Comparison of ENCODE assay signal across 1 cellular context in the genomic region with DNA sequence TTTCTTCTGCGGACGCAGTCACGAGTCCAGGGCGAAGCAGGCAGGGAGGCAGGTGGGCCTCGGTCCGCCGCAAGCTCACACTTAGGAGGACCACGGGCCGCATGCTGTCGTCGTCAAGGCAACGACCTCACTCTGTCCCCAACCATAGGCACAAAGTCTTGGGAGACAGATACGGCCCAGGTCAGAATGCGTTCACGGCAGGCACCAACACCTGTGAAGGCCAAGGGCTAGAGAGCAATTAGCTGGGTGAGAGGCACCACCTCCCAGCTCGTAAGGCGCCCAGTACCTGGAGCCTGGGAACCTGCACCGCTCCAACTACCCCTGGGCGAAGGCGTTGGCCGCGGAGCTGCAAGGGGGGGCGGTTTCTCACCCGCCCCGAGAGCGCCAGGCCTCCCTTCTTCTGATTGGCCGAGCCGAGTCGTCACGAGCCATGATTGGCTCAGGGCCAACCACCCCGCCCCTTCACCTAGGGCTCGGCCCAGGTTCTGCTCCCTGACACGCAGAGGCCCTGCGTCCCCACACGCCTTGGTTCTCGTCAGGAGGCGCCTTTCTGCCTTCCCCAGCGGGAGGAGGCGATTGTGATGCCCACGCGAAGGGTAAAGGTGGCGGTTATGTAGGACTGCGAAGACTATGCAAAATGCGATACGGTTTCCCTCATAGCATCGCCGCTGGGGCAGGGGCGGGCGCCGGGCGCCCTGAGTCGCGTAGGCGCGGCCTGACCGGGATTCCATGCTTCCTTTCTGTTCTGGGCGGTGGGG.
TF ChIP-seq lines count a peak whose summit lies in the region.

CDKL2 (minus strand) TSS at position 355 of the 758 bp plus-strand sequence. CDS start 4,540 bp downstream, outside the sequence.

TF ChIP-seq in WTC11, 78 proteins besides CTCF, POLR2A, EP300 and RAD21 (continued from another document):
- TF ChIP-seq, protein P1, sequence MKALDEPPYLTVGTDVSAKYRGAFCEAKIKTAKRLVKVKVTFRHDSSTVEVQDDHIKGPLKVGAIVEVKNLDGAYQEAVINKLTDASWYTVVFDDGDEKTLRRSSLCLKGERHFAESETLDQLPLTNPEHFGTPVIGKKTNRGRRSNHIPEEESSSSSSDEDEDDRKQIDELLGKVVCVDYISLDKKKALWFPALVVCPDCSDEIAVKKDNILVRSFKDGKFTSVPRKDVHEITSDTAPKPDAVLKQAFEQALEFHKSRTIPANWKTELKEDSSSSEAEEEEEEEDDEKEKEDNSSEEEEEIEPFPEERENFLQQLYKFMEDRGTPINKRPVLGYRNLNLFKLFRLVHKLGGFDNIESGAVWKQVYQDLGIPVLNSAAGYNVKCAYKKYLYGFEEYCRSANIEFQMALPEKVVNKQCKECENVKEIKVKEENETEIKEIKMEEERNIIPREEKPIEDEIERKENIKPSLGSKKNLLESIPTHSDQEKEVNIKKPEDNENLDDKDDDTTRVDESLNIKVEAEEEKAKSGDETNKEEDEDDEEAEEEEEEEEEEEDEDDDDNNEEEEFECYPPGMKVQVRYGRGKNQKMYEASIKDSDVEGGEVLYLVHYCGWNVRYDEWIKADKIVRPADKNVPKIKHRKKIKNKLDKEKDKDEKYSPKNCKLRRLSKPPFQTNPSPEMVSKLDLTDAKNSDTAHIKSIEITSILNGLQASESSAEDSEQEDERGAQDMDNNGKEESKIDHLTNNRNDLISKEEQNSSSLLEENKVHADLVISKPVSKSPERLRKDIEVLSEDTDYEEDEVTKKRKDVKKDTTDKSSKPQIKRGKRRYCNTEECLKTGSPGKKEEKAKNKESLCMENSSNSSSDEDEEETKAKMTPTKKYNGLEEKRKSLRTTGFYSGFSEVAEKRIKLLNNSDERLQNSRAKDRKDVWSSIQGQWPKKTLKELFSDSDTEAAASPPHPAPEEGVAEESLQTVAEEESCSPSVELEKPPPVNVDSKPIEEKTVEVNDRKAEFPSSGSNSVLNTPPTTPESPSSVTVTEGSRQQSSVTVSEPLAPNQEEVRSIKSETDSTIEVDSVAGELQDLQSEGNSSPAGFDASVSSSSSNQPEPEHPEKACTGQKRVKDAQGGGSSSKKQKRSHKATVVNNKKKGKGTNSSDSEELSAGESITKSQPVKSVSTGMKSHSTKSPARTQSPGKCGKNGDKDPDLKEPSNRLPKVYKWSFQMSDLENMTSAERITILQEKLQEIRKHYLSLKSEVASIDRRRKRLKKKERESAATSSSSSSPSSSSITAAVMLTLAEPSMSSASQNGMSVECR (CRISPR knock-in tag; IDR thresholded peaks at IDR 0.05; ENCODE audit: borderline replicate concordance) = no peak; the same call in 1 of the 2 replicates
- no peak for TF ChIP-seq NR1H2 (CRISPR knock-in tag; IDR thresholded peaks at IDR 0.05)
- TF ChIP-seq, protein P2, sequence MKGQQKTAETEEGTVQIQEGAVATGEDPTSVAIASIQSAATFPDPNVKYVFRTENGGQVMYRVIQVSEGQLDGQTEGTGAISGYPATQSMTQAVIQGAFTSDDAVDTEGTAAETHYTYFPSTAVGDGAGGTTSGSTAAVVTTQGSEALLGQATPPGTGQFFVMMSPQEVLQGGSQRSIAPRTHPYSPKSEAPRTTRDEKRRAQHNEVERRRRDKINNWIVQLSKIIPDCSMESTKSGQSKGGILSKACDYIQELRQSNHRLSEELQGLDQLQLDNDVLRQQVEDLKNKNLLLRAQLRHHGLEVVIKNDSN (CRISPR knock-in tag; IDR thresholded peaks at IDR 0.05) = 0 out of 2 replicates have a peak, but pooled peaks have one; percentile 28
- TF ChIP-seq, protein P3, sequence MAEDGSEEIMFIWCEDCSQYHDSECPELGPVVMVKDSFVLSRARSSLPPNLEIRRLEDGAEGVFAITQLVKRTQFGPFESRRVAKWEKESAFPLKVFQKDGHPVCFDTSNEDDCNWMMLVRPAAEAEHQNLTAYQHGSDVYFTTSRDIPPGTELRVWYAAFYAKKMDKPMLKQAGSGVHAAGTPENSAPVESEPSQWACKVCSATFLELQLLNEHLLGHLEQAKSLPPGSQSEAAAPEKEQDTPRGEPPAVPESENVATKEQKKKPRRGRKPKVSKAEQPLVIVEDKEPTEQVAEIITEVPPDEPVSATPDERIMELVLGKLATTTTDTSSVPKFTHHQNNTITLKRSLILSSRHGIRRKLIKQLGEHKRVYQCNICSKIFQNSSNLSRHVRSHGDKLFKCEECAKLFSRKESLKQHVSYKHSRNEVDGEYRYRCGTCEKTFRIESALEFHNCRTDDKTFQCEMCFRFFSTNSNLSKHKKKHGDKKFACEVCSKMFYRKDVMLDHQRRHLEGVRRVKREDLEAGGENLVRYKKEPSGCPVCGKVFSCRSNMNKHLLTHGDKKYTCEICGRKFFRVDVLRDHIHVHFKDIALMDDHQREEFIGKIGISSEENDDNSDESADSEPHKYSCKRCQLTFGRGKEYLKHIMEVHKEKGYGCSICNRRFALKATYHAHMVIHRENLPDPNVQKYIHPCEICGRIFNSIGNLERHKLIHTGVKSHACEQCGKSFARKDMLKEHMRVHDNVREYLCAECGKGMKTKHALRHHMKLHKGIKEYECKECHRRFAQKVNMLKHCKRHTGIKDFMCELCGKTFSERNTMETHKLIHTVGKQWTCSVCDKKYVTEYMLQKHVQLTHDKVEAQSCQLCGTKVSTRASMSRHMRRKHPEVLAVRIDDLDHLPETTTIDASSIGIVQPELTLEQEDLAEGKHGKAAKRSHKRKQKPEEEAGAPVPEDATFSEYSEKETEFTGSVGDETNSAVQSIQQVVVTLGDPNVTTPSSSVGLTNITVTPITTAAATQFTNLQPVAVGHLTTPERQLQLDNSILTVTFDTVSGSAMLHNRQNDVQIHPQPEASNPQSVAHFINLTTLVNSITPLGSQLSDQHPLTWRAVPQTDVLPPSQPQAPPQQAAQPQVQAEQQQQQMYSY (CRISPR knock-in tag; IDR thresholded peaks at IDR 0.05) = peak; percentile 40; the same call in 1 of the 2 replicates
- peak; percentile 70; the same call in 1 of the 2 replicates for TF ChIP-seq CREM (CRISPR knock-in tag; IDR thresholded peaks at IDR 0.05)
- peak; percentile 53; the same call in 1 of the 2 replicates for TF ChIP-seq ZNF121 (CRISPR knock-in tag; IDR thresholded peaks at IDR 0.05)
- TF ChIP-seq FOXP1 (CRISPR knock-in tag; IDR thresholded peaks at IDR 0.05; ENCODE audit: borderline replicate concordance) = peak; percentile 86
- 0 out of 2 replicates have a peak, but pooled peaks have one; percentile 65 for TF ChIP-seq CREB1 (CRISPR knock-in tag; IDR thresholded peaks at IDR 0.05)
- peak; percentile 74 for TF ChIP-seq SP1 (CRISPR knock-in tag; conservative IDR thresholded peaks at IDR 0.05)
- 0 out of 2 replicates have a peak, but pooled peaks have one; percentile 58 for TF ChIP-seq AFF4 (CRISPR knock-in tag; IDR thresholded peaks at IDR 0.05; ENCODE audit: borderline replicate concordance)
- no peak for TF ChIP-seq ZNF396 (CRISPR knock-in tag; IDR thresholded peaks at IDR 0.05; ENCODE audit: borderline replicate concordance)
- no peak for TF ChIP-seq ZNF219 (CRISPR knock-in tag; IDR thresholded peaks at IDR 0.05; ENCODE audit: borderline replicate concordance)
- TF ChIP-seq, protein P4, sequence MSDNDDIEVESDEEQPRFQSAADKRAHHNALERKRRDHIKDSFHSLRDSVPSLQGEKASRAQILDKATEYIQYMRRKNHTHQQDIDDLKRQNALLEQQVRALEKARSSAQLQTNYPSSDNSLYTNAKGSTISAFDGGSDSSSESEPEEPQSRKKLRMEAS (CRISPR knock-in tag; IDR thresholded peaks at IDR 0.05) = peak; percentile 93
- TF ChIP-seq ETV6 (CRISPR knock-in tag; IDR thresholded peaks at IDR 0.05) = peak; percentile 46; the same call in 1 of the 2 replicates
- TF ChIP-seq NFYB (CRISPR knock-in tag; conservative IDR thresholded peaks at IDR 0.05; ENCODE audit: low read depth) = peak; percentile 72
- TF ChIP-seq FOXK1 (CRISPR knock-in tag; IDR thresholded peaks at IDR 0.05) = peak; percentile 76; the same call in 1 of the 2 replicates
- TF ChIP-seq, protein P5, sequence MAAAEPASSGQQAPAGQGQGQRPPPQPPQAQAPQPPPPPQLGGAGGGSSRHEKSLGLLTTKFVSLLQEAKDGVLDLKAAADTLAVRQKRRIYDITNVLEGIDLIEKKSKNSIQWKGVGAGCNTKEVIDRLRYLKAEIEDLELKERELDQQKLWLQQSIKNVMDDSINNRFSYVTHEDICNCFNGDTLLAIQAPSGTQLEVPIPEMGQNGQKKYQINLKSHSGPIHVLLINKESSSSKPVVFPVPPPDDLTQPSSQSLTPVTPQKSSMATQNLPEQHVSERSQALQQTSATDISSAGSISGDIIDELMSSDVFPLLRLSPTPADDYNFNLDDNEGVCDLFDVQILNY (CRISPR knock-in tag; IDR thresholded peaks at IDR 0.05) = peak; percentile 26; the same call in 1 of the 2 replicates
- TF ChIP-seq ZBTB21 (CRISPR knock-in tag; IDR thresholded peaks at IDR 0.05; ENCODE audit: borderline replicate concordance) = peak; percentile 81; the same call in 1 of the 2 replicates
- TF ChIP-seq EMX1 (CRISPR knock-in tag; IDR thresholded peaks at IDR 0.05) = no peak
- TF ChIP-seq, protein P6, sequence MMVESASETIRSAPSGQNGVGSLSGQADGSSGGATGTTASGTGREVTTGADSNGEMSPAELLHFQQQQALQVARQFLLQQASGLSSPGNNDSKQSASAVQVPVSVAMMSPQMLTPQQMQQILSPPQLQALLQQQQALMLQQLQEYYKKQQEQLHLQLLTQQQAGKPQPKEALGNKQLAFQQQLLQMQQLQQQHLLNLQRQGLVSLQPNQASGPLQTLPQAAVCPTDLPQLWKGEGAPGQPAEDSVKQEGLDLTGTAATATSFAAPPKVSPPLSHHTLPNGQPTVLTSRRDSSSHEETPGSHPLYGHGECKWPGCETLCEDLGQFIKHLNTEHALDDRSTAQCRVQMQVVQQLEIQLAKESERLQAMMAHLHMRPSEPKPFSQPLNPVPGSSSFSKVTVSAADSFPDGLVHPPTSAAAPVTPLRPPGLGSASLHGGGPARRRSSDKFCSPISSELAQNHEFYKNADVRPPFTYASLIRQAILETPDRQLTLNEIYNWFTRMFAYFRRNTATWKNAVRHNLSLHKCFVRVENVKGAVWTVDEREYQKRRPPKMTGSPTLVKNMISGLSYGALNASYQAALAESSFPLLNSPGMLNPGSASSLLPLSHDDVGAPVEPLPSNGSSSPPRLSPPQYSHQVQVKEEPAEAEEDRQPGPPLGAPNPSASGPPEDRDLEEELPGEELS (CRISPR knock-in tag; IDR thresholded peaks at IDR 0.05) = peak; percentile 74
- peak; percentile 86; the same call in 1 of the 2 replicates for TF ChIP-seq ZNF232 (CRISPR knock-in tag; IDR thresholded peaks at IDR 0.05)
- TF ChIP-seq, protein P7, sequence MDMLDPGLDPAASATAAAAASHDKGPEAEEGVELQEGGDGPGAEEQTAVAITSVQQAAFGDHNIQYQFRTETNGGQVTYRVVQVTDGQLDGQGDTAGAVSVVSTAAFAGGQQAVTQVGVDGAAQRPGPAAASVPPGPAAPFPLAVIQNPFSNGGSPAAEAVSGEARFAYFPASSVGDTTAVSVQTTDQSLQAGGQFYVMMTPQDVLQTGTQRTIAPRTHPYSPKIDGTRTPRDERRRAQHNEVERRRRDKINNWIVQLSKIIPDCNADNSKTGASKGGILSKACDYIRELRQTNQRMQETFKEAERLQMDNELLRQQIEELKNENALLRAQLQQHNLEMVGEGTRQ (CRISPR knock-in tag; IDR thresholded peaks at IDR 0.05) = peak; percentile 55
- TF ChIP-seq CBFB (CRISPR knock-in tag; IDR thresholded peaks at IDR 0.05; ENCODE audit: low read depth) = peak; percentile 42; the same call in 1 of the 2 replicates
